33 cellular contexts compared by ENCODE assay signal in the genomic region with DNA sequence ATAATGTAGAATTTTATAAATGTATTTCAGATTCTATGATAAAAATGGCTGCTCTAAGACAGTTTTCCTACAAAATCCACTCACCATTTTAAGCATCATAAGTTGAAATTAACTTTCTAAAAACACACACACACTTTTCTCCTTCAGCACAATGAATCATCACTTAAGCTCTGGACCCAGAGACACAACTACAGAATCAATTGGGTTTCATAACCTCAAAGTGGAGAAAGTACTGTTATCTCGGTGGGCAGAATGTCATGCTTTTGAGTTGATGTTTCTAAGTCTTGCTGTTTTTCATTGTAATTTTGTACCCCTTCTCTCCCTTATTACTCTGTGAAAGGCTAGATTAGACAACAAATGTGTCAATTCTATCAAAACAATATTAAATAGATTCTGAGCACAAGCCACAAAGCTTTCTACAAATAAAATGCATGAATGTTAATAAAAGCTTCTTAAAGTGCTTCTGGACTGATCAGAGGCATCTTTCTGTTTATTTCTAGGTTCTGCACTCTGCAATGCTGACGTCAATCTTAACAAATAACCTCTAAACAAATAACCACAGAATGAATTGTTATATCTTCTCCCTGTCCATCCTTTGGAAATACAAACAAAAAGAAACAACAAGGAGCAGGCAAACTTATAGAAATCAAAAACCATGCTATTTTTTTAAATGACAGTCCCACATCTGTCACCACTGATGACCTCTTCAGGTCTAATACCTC. TPM values are rescaled to one million over a fixed set of nuclear protein-coding genes. Genes with fewer than 3 reads are reported as not detected.
DNase-seq lines count a peak whose midpoint lies in the region; ATAC-seq and TF ChIP-seq lines count a peak whose summit lies in the region.
"Had no signal": no experiment of that assay in that cellular context is flagged by ENCODE, and none has a peak within 500 bp of the region (broad histone marks: within the 10 kb centered on the region; RNA-seq: fewer than 3 reads in every experiment).

No MANE protein-coding gene starts in this region.

- WGBS in GM23248 (ENCODE audit: low coverage in 1 of 2, low lambda C conversion rate in 2 of 2, missing lambda C conversion rate in 2 of 2), 2 experiments: 91 to 95% methylated on average over 2 of the region's 2 CpGs

- no peak overlapping the region for H3K4me3 ChIP-seq in GM23248
- H3K4me3 ChIP-seq: gastroesophageal sphincter, lung, Peyer's patch, upper lobe of left lung had no signal

- no peaks in the 10 kb centered on the region for H4K20me1 ChIP-seq in GM23248 (ENCODE audit: insufficient read depth)

- peaks cover 14% of the 10 kb centered on the region; the same call in 1 of the 2 replicates for H3K36me3 ChIP-seq in GM23248 (ENCODE audit: low read depth)

- H3K79me2 ChIP-seq in GM23248 (ENCODE audit: insufficient read depth): peaks cover 71% of the 10 kb centered on the region

- ATAC-seq in GM18502 (IDR thresholded peaks at IDR 0.05; ENCODE audit: poor library complexity, unreplicated experiment): no peak
- ATAC-seq in HG03460 (IDR thresholded peaks at IDR 0.05; ENCODE audit: unreplicated experiment): no peak
- ATAC-seq: activated CD8-positive, alpha-beta T cell treated with anti-CD3 and anti-CD28 coated beads, Interleukin-2, amount 10 ng/mL, durations not matched to agents 7 days and 5 days; effector memory CD8-positive, alpha-beta T cell; gastroesophageal sphincter; left cardiac atrium; stimulated activated naive B cell treated with anti-CD40 and anti-IgM and Interleukin-4, amounts not matched to agents 10 μg/mL and 1 μg/mL and 100 μg/mL, for 72 hours had no signal

- H3K27me3 ChIP-seq in GM23248 (replicated peaks; ENCODE audit: insufficient read depth): no peaks in the 10 kb centered on the region
- H3K27me3 ChIP-seq: gastroesophageal sphincter, Peyer's patch, upper lobe of left lung had no signal

- no peaks in the 10 kb centered on the region for H3K9me2 ChIP-seq in GM23248 (ENCODE audit: insufficient read depth)

- no peak for TF ChIP-seq POLR2A in erythroblast (IDR thresholded peaks at IDR 0.05; ENCODE audit: low read length)

- 0 out of 2 replicates have a peak overlapping the region, but pooled peaks have one; percentile 9 for H3K27ac ChIP-seq in GM23248
- H3K27ac ChIP-seq: C4-2B, gastroesophageal sphincter, Peyer's patch, upper lobe of left lung, WERI-Rb-1 had no signal

- no peak overlapping the region for H2AFZ ChIP-seq in GM23248

- in situ Hi-C loops in GM23248 (cut with MboI): no loop called here

- H3K4me1 ChIP-seq in GM23248 (ENCODE audit: insufficient read depth): peaks cover 27% of the 10 kb centered on the region

- no peaks in the 10 kb centered on the region for H3K9me3 ChIP-seq in GM23248 (ENCODE audit: low read depth)
- H3K9me3 ChIP-seq: gastroesophageal sphincter, Peyer's patch, upper lobe of left lung had no signal

- peak overlapping the region; percentile 2 for H3K4me2 ChIP-seq in GM23248 (ENCODE audit: unreplicated experiment)

- H3K9ac ChIP-seq in GM23248: no peak overlapping the region

- DNase-seq in GM23248: peak; percentile 47
- DNase-seq in M059J (ENCODE audit: low read depth): peak; percentile 1
- peak; percentile 3 to 14 for DNase-seq in erythroblast (lab: John Stamatoyannopoulos, UW)
- DNase-seq in renal cortical epithelial cell (ENCODE audit: low read depth): peak; percentile 14
- DNase-seq in DMS79 (lab: John Stamatoyannopoulos, UW): no peak
- DNase-seq: activated CD4-positive, alpha-beta T cell treated with anti-CD3 and anti-CD28 coated beads for 4 hours; activated CD8-positive, alpha-beta T cell treated with anti-CD3 and anti-CD28 coated beads, Interleukin-2, amount 10 ng/mL, durations not matched to agents 7 days and 5 days; aorta; COR-L47; cortex of kidney; DMS79 treated with DMSO at 0.1 percent for 48 hours; effector memory CD8-positive, alpha-beta T cell; hippocampal formation; KG1; left cardiac atrium; MV-4-11; NCI-H1436 treated with DMSO at 0.1 percent for 48 hours; NCI-H2081 treated with DMSO at 0.1 percent for 48 hours; NCI-H226; nephron progenitor cell; Peyer's patch; SHP77 treated with DMSO at 0.1 percent for 48 hours; stimulated activated naive B cell treated with anti-CD40 and anti-IgM and Interleukin-4, amounts not matched to agents 10 μg/mL and 1 μg/mL and 100 μg/mL, for 72 hours; substantia nigra; SW 1271; T1000; upper lobe of left lung; WERI-Rb-1 had no signal

- peaks cover 19% of the 10 kb centered on the region for H3F3A ChIP-seq in GM23248 (ENCODE audit: insufficient read depth)

RNA-seq across cellular contexts. Expression of gene IPO8, which starts 8.2 kb away (rescaled TPM):
- total RNA-seq in GM23248 (2014; rRNA removed; shearing (Covaris generic)): 21.4 and 22.8 TPM in 2 replicates
- 10.1 and 10.9 TPM in 2 replicates for polyA plus RNA-seq in GM23248 (2016; fragmentation: Nextera tagmentation; extraction: Ambion mirVana)
- 14.7 and 22.9 TPM in 2 replicates for total RNA-seq in M059J (2014; rRNA removed; shearing (Covaris generic))
- 30.4 and 76.1 TPM in 2 replicates for total RNA-seq in renal cortical epithelial cell
